Comparison of ENCODE assay signal across 8 cellular contexts in the genomic region with DNA sequence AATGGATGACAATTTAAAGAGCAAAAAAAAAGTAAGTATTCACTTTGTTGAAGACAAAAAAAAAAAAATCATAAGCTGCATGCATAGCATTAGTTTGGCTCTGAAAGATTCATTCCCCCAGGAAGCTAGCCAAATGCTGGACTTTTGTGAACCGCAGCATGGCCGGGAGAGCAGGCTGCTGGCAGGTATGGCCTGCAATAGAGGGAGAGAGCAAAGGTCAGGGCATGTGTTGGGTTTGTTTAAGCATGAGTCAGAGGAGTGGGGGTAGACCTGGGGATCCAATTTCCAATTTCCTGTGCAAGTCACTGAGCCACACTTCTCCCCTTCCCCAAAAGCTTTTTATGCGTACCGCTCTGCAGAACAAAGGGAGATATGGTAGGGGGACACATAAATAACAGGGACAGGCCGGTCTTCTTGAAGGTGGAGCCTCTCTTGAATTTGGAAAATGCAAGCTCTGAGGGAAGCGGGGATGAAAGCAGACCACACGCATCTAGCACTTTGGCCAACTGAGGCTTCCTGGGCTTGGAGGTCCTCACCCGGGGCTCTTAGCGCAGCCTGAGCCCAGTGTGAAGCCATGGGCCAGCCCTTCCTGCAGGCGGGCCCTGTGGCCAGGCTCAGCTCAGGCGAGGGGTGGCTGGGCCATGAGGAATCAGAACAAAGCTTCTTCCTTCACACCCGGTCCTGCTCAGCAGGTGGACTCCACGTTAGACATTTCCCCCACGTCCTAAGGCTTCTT.
A peak's percentile ranks its signal among the peaks of the same experiment; 100 is the strongest.
DNase-seq lines count a peak whose midpoint lies in the region; ATAC-seq and TF ChIP-seq lines count a peak whose summit lies in the region.

No MANE protein-coding gene starts in this region.

- H3K9ac ChIP-seq in colonic mucosa (ENCODE audit: low read depth in 2 of 2, low read length in 2 of 2) = peak overlapping the region; percentile 62 to 89

- peak overlapping the region; percentile 95 to 97 (median 96) for H3K27ac Mint-ChIP-seq in nephron

- no peaks in the 10 kb centered on the region for H3K27me3 Mint-ChIP-seq in nephron (ENCODE audit: low read depth)

- H3K9me3 Mint-ChIP-seq in nephron = no peaks in the 10 kb centered on the region

- ATAC-seq in HG03045 (IDR thresholded peaks at IDR 0.05; ENCODE audit: unreplicated experiment) (no peak), GM21786 (IDR thresholded peaks at IDR 0.05; ENCODE audit: unreplicated experiment) (no peak)

- intact Hi-C loops in colonic mucosa (cut with DNase I) = loop anchor here (5.0 to 10.0 kb wide), 2 partner anchors 133 to 235 kb away; no protein-coding TSS in a partner anchor

- H3K27me3 ChIP-seq in colonic mucosa = no peaks in the 10 kb centered on the region

- TF ChIP-seq CTCF in colonic mucosa (IDR thresholded peaks at IDR 0.05) = no peak
- no peak for TF ChIP-seq CTCF in nephron (IDR thresholded peaks at IDR 0.05; ENCODE audit: unreplicated experiment in 3 of 3)

- H3K4me3 Mint-ChIP-seq in nephron = peak overlapping the region; percentile 4 to 37 (median 5)

- H3K9me3 ChIP-seq in colonic mucosa = no peaks in the 10 kb centered on the region

- H3K36me3 ChIP-seq in colonic mucosa = no peaks in the 10 kb centered on the region

- H3K27ac ChIP-seq in colonic mucosa = peak overlapping the region; percentile 98

- H3K4me1 ChIP-seq in colonic mucosa = peaks cover 40% of the 10 kb centered on the region

- peaks cover 79% of the 10 kb centered on the region for H3K4me1 Mint-ChIP-seq in nephron

- H3K4me3 ChIP-seq in colonic mucosa = no peak overlapping the region

- peak; percentile 46 for DNase-seq in DMS79 treated with DMSO at 0.1 percent for 48 hours (lab: John Stamatoyannopoulos, UW)
- DNase-seq in DMS79 (lab: John Stamatoyannopoulos, UW) = no peak
- DNase-seq in NCI-H748 treated with DMSO at 0.1 percent for 48 hours (lab: John Stamatoyannopoulos, UW) = peak; percentile 45
- peak; percentile 87 for DNase-seq in colonic mucosa
- no peak for DNase-seq in NOMO-1 treated with dmso at 0.1 percent for 144 hours (lab: John Stamatoyannopoulos, UW; ENCODE audit: unreplicated experiment)

- no peaks in the 10 kb centered on the region for H3K36me3 Mint-ChIP-seq in nephron (ENCODE audit: low read depth)

Comparison
In these comparisons a context has a peak if more than half of its experiments do, and no peak if none do; other contexts are left out.
1. DNase-seq: peak in DMS79 treated with DMSO at 0.1 percent for 48 hours (single experiment), NCI-H748 treated with DMSO at 0.1 percent for 48 hours (single experiment) and colonic mucosa (single experiment); none in DMS79 (single experiment) and NOMO-1 treated with dmso at 0.1 percent for 144 hours (single experiment).